ENCODE assay signal across 16 cellular contexts in genomic region chr12:91743727-91744126, GRCh38.
A peak's percentile ranks its signal among the peaks of the same experiment; 100 is the strongest.
DNase-seq lines count a peak whose midpoint lies in the region; ATAC-seq and TF ChIP-seq lines count a peak whose summit lies in the region.
"Had no signal": no experiment of that assay in that cellular context is flagged by ENCODE, and none has a peak within 500 bp of the region (broad histone marks: within the 10 kb centered on the region; RNA-seq: fewer than 3 reads in every experiment).

No MANE protein-coding gene starts in this region.

- H3K4me2 ChIP-seq in DND-41 (ENCODE audit: insufficient read depth, low read length) (no peak overlapping the region), hepatocyte (peak overlapping the region; percentile 21)

- TF ChIP-seq CTCF in DND-41 (IDR thresholded peaks at IDR 0.05; ENCODE audit: borderline replicate concordance, extremely low read depth, low read length, poor library complexity, severe bottlenecking) (no peak), hepatocyte (IDR thresholded peaks at IDR 0.05; ENCODE audit: poor library complexity) (no peak)

- H3K36me3 ChIP-seq in DND-41 (ENCODE audit: insufficient read depth, low read length) (no peaks in the 10 kb centered on the region), hepatocyte (replicated peaks; ENCODE audit: insufficient read depth, low read depth) (no peaks in the 10 kb centered on the region)

- WGBS in hepatocyte (ENCODE audit: low lambda C conversion rate, missing lambda C conversion rate), result 69% methylated on average over 6 of the region's 6 CpGs

- H3K9ac ChIP-seq in DND-41 (ENCODE audit: low read depth, low read length), result no peak overlapping the region

- ATAC-seq in DND-41 (ENCODE audit: insufficient read depth, low read depth) (no peak), sciatic nerve (peak; percentile 64), HG03159 (IDR thresholded peaks at IDR 0.05; ENCODE audit: unreplicated experiment) (no peak), GM21367 (IDR thresholded peaks at IDR 0.05; ENCODE audit: unreplicated experiment) (no peak), GM21529 (IDR thresholded peaks at IDR 0.05; ENCODE audit: unreplicated experiment) (no peak)
- ATAC-seq: PC-3, Right ventricle myocardium inferior had no signal

- H3K79me2 ChIP-seq in DND-41 (ENCODE audit: insufficient read depth, low read length) (no peaks in the 10 kb centered on the region), hepatocyte (no peaks in the 10 kb centered on the region)

- H3K27me3 ChIP-seq in DND-41 (ENCODE audit: insufficient read depth, low read length, poor library complexity) (no peaks in the 10 kb centered on the region), hepatocyte (no peaks in the 10 kb centered on the region)

- DNase-seq in DND-41 (no peak), SK-MEL-5 (ENCODE audit: low read depth, low spot score) (peak; percentile 65), hepatocyte (ENCODE audit: low spot score) (no peak), sciatic nerve (ENCODE audit: low spot score) (no peak), cardiac septum (ENCODE audit: low spot score) (no peak)
- DNase-seq: CD4-positive, alpha-beta memory T cell; DMS79 treated with DMSO at 0.1 percent for 48 hours; GF-D8; MV-4-11; NCI-H1436; NCI-H524 treated with DMSO at 0.1 percent for 48 hours; PC-3 had no signal

- no peak overlapping the region for H3K27ac ChIP-seq in DND-41 (ENCODE audit: low read length)
- H3K27ac ChIP-seq in hepatocyte, result no peak overlapping the region

- in situ Hi-C loops in SK-MEL-5 (cut with HindIII; ENCODE audit: low pct_unique_long_range_greater_than_20kb, low sequenced_read_pairs), result no loop called here

- no peak overlapping the region for H3K4me3 ChIP-seq in DND-41 (ENCODE audit: low read depth in 1 of 2, low read length in 2 of 2)
- no peak overlapping the region for H3K4me3 ChIP-seq in hepatocyte

- H4K20me1 ChIP-seq in DND-41 (ENCODE audit: insufficient read depth, low read length) (no peaks in the 10 kb centered on the region), hepatocyte (ENCODE audit: insufficient read depth, poor library complexity, severe bottlenecking) (no peaks in the 10 kb centered on the region)

- H3K9me3 ChIP-seq in DND-41 (ENCODE audit: insufficient read depth, low read length, severe bottlenecking), result no peaks in the 10 kb centered on the region
- no peaks in the 10 kb centered on the region for H3K9me3 ChIP-seq in hepatocyte (ENCODE audit: low read depth)

- peak overlapping the region; percentile 49 for H2AFZ ChIP-seq in DND-41 (ENCODE audit: low read depth, low read length)
- no peak overlapping the region for H2AFZ ChIP-seq in hepatocyte

- no peaks in the 10 kb centered on the region for H3K9me2 ChIP-seq in hepatocyte (replicated peaks; ENCODE audit: insufficient read depth)

- H3K4me1 ChIP-seq in DND-41 (ENCODE audit: insufficient read depth, low read length) (peaks cover 13% of the 10 kb centered on the region), hepatocyte (ENCODE audit: insufficient read depth) (no peaks in the 10 kb centered on the region)

- intact Hi-C loops in sciatic nerve (cut with DNase I), result no loop called here
- intact Hi-C loops in cardiac septum (cut with DNase I), result no loop called here
